ENCODE assay signal across 18 cellular contexts in genomic region chr6:7687145-7688113, GRCh38. TPM values are rescaled to one million over a fixed set of nuclear protein-coding genes. Genes with fewer than 3 reads are reported as not detected.
"Had no signal": no experiment of that assay in that cellular context is flagged by ENCODE, and none has a peak within 500 bp of the region (broad histone marks: within the 10 kb centered on the region; RNA-seq: fewer than 3 reads in every experiment).

No MANE protein-coding gene starts in this region.

- H3K4me3 ChIP-seq: heart left ventricle, stomach had no signal

- ATAC-seq: esophagus mucosa, heart left ventricle, natural killer cell, right cardiac atrium had no signal

- H3K27ac ChIP-seq: heart left ventricle, stomach had no signal

- H3K9me3 ChIP-seq: heart left ventricle, stomach had no signal

- H3K4me1 ChIP-seq: stomach had no signal

- DNase-seq: effector memory CD4-positive, alpha-beta T cell; heart left ventricle; hypothalamus; kidney glomerular epithelial cell; mammary epithelial cell; natural killer cell; right cardiac atrium; small intestine; stimulated activated CD4-positive, alpha-beta T cell treated with anti-CD3 and anti-CD28 coated beads, Interleukin-12 subunit alpha, Interleukin-12 subunit beta, amount 100 ng/mL, for 4 hours; stimulated activated naive CD4-positive, alpha-beta T cell; stomach; substantia nigra; trophoblast cell had no signal

- FAIRE-seq: endometrium, frontal cortex, islet of Langerhans, small intestine had no signal

- H3K36me3 ChIP-seq: heart left ventricle, stomach had no signal

RNA-seq across cellular contexts. Expression of gene BMP6, which starts 38.5 kb away (rescaled TPM):
- total RNA-seq: osteocyte had no signal
